In the genomic region with DNA sequence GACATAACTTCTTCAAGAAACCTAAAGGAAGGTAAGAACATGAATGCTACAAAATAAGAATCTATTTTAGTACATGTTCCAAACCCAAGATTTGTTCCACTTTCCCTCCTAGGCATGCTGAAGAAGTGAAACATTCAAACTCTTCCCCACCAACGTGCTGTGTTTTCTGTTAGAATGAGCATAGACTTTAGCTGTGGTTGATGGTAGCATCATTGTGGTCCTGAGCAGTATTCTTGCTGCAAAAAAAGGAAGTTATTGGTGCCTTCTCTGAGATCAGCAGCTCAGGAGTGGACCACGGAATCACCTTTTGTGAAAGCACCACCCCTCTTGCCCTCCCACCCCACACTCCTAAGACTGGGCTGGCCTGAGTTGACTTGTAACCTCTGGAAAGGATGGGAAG, we compare ENCODE assay signal across 24 cellular contexts.
"Had no signal": no experiment of that assay in that cellular context is flagged by ENCODE, and none has a peak within 500 bp of the region (broad histone marks: within the 10 kb centered on the region; RNA-seq: fewer than 3 reads in every experiment).

No MANE protein-coding gene starts in this region.

- H3K27ac Mint-ChIP-seq: activated B cell treated with CpG ODN at 0.5 μM for 24 hours; activated CD4-positive, alpha-beta T cell treated with anti-CD3 and anti-CD28 coated beads, Interleukin-2, amount 10 ng/mL, durations not matched to agents 24 days and 14 days; activated naive CD4-positive, alpha-beta T cell treated with anti-CD3 and anti-CD28 coated beads, Interleukin-2, amount 50 U/mL, for 24 hours; IgD-negative memory B cell; T-helper 17 cell had no signal

- H3K36me3 ChIP-seq: brain microvascular endothelial cell, cardiac muscle cell, MG63 had no signal

- H3K27me3 Mint-ChIP-seq: activated CD4-positive, alpha-beta T cell treated with anti-CD3 and anti-CD28 coated beads, Interleukin-2, amount 10 ng/mL, durations not matched to agents 24 days and 14 days had no signal

- H3K9me3 ChIP-seq: MG63 had no signal

- H3K36me3 Mint-ChIP-seq: activated naive CD4-positive, alpha-beta T cell treated with anti-CD3 and anti-CD28 coated beads, Interleukin-2, amount 50 U/mL, for 24 hours; IgD-negative memory B cell had no signal

- H3K9me3 Mint-ChIP-seq: activated CD4-positive, alpha-beta T cell treated with anti-CD3 and anti-CD28 coated beads, Interleukin-2, amount 10 ng/mL, durations not matched to agents 24 days and 14 days; activated naive CD4-positive, alpha-beta T cell treated with anti-CD3 and anti-CD28 coated beads, Interleukin-2, amount 50 U/mL, for 24 hours had no signal

- H3K4me1 Mint-ChIP-seq: activated B cell treated with CpG ODN at 0.5 μM for 24 hours; activated CD4-positive, alpha-beta T cell treated with anti-CD3 and anti-CD28 coated beads, Interleukin-2, amount 10 ng/mL, durations not matched to agents 24 days and 14 days; activated naive CD4-positive, alpha-beta T cell treated with anti-CD3 and anti-CD28 coated beads, Interleukin-2, amount 50 U/mL, for 24 hours; IgD-negative memory B cell; T-helper 17 cell had no signal

- H3K27me3 ChIP-seq: brain microvascular endothelial cell, cardiac muscle cell, MG63 had no signal

- H3K4me3 ChIP-seq: cardiac muscle cell, MG63 had no signal

- H3K4me3 Mint-ChIP-seq: activated B cell treated with CpG ODN at 0.5 μM for 24 hours; activated CD4-positive, alpha-beta T cell treated with anti-CD3 and anti-CD28 coated beads, Interleukin-2, amount 10 ng/mL, durations not matched to agents 24 days and 14 days; activated naive CD4-positive, alpha-beta T cell treated with anti-CD3 and anti-CD28 coated beads, Interleukin-2, amount 50 U/mL, for 24 hours; IgD-negative memory B cell; T-helper 17 cell had no signal

- ATAC-seq: PC-3, T-helper 17 cell had no signal

- DNase-seq: activated B cell treated with CpG ODN at 0.5 μM for 24 hours; activated CD4-positive, alpha-beta T cell treated with anti-CD3 and anti-CD28 coated beads for 1 hour; activated CD4-positive, alpha-beta T cell treated with anti-CD3 and anti-CD28 coated beads, Interleukin-2, amount 10 ng/mL, durations not matched to agents 24 days and 14 days; activated CD4-positive, alpha-beta T cell treated with anti-CD3 and anti-CD28 coated beads, Interleukin-2, amount 50 U/mL, for 48 hours; activated CD8-positive, alpha-beta memory T cell treated with anti-CD3 and anti-CD28 coated beads for 24 hours; activated T-cell treated with anti-CD3 and anti-CD28 coated beads, Interleukin-2, amount 50 U/mL, for 48 hours; brain microvascular endothelial cell; MG63; NCI-H1048; NCI-H1417; NCI-H1930; NCI-H2107; NCI-H2171 treated with DMSO at 0.1 percent for 48 hours; NCI-H226; NCI-H526; NCI-H82; NK-92 treated with Interleukin-12 subunit alpha and Interleukin-12 subunit beta, amount 100 ng/mL, for 24 hours; PC-3; SHP77 treated with DMSO at 0.1 percent for 48 hours; T-helper 17 cell; T-helper 9 cell had no signal

- H3K27ac ChIP-seq: brain microvascular endothelial cell, cardiac muscle cell had no signal
